Comparison of ENCODE assay signal across 13 cellular contexts in the genomic region with DNA sequence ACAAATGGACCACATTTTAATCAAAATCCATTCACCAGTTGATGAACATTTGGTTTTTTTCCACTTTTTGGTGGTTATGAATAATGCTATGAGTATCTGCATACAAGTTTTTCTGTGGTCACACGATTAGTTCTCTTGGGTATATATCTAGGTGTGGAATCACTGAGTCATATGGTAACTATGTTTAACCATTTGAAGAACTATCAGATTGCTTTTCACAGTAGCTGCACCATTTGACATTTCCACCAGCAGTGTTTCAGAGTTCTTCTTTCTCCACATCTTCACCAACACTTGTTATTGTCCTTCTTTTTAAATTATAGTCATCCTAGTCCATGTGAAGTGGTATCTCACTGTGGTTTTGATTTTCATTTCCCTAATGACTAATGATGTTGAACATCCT. TPM values are rescaled to one million over a fixed set of nuclear protein-coding genes. Genes with fewer than 3 reads are reported as not detected.
A peak's percentile ranks its signal among the peaks of the same experiment; 100 is the strongest.
DNase-seq lines count a peak whose midpoint lies in the region; ATAC-seq lines count a peak whose summit lies in the region.
"Had no signal": no experiment of that assay in that cellular context is flagged by ENCODE, and none has a peak within 500 bp of the region (broad histone marks: within the 10 kb centered on the region; RNA-seq: fewer than 3 reads in every experiment).

No MANE protein-coding gene starts in this region.

- H3K4me1 ChIP-seq in mesenchymal stem cell (ENCODE audit: control insufficient read depth, insufficient read depth, low read depth, low read length): peaks cover 4% of the 10 kb centered on the region
- H3K4me1 ChIP-seq: prostate gland had no signal

- no peak overlapping the region for H3K4me3 Mint-ChIP-seq in stimulated activated memory B cell treated with anti-CD40 and anti-IgM and Interleukin-4, amounts not matched to agents 10 μg/mL and 1 μg/mL and 100 μg/mL, for 72 hours

- peaks cover 3% of the 10 kb centered on the region for H3K9me3 Mint-ChIP-seq in stimulated activated memory B cell treated with anti-CD40 and anti-IgM and Interleukin-4, amounts not matched to agents 10 μg/mL and 1 μg/mL and 100 μg/mL, for 72 hours

- H2AK5ac ChIP-seq in mesenchymal stem cell (ENCODE audit: low read length, severe bottlenecking): no peak overlapping the region

- H3K4ac ChIP-seq in mesenchymal stem cell (ENCODE audit: low read depth in 1 of 2, low read length in 2 of 2): no peak overlapping the region

- no peak overlapping the region for H2BK120ac ChIP-seq in mesenchymal stem cell (ENCODE audit: low read depth, low read length)

- H3K18ac ChIP-seq in mesenchymal stem cell (ENCODE audit: low read depth in 1 of 2, low read length in 2 of 2): no peak overlapping the region

- no peak for ATAC-seq in stimulated activated memory B cell treated with anti-CD40 and anti-IgM and Interleukin-4, amounts not matched to agents 10 μg/mL and 1 μg/mL and 100 μg/mL, for 72 hours
- no peak for ATAC-seq in HG02938 (IDR thresholded peaks at IDR 0.05; ENCODE audit: unreplicated experiment)
- ATAC-seq: left colon had no signal

- H3K79me1 ChIP-seq in mesenchymal stem cell (replicated peaks; ENCODE audit: low read length, poor library complexity, severe bottlenecking): peaks cover 24% of the 10 kb centered on the region

- H3K9me3 ChIP-seq in mesenchymal stem cell (ENCODE audit: control insufficient read depth, low read length): peaks cover 8% of the 10 kb centered on the region
- H3K9me3 ChIP-seq: prostate gland had no signal

- peaks cover 6% of the 10 kb centered on the region for H3K36me3 Mint-ChIP-seq in stimulated activated memory B cell treated with anti-CD40 and anti-IgM and Interleukin-4, amounts not matched to agents 10 μg/mL and 1 μg/mL and 100 μg/mL, for 72 hours

- no peak overlapping the region for H4K91ac ChIP-seq in mesenchymal stem cell (ENCODE audit: low read length)

- peaks cover 11 to 12% of the 10 kb centered on the region in 2 experiments for H3K36me3 ChIP-seq in mesenchymal stem cell (ENCODE audit: control insufficient read depth in 1 of 2, insufficient read depth in 2 of 2, low read depth in 1 of 2, low read length in 2 of 2)
- H3K36me3 ChIP-seq: MG63, prostate gland had no signal

- H3K9ac ChIP-seq in mesenchymal stem cell (ENCODE audit: low read length): peak overlapping the region; percentile 63

- H3K23ac ChIP-seq in mesenchymal stem cell (ENCODE audit: low read length in 2 of 2): no peak overlapping the region

- H2BK12ac ChIP-seq in mesenchymal stem cell (ENCODE audit: low read length in 2 of 2): no peak overlapping the region

- H4K8ac ChIP-seq in mesenchymal stem cell (ENCODE audit: low read length): no peak overlapping the region

- no peak overlapping the region for H3K4me3 ChIP-seq in mesenchymal stem cell (ENCODE audit: insufficient read depth in 1 of 2, low read depth in 1 of 2, low read length in 2 of 2)
- H3K4me3 ChIP-seq: MG63, prostate gland had no signal

- peak overlapping the region; percentile 91 for H3K27ac ChIP-seq in mesenchymal stem cell (ENCODE audit: low read length, poor library complexity, severe bottlenecking)
- H3K27ac ChIP-seq: prostate gland had no signal

- H2AFZ ChIP-seq in mesenchymal stem cell (ENCODE audit: low read depth, low read length): no peak overlapping the region

- H2BK5ac ChIP-seq in mesenchymal stem cell (ENCODE audit: low read depth, low read length, poor library complexity, severe bottlenecking): no peak overlapping the region

- H3K27me3 Mint-ChIP-seq in stimulated activated memory B cell treated with anti-CD40 and anti-IgM and Interleukin-4, amounts not matched to agents 10 μg/mL and 1 μg/mL and 100 μg/mL, for 72 hours: peaks cover 18% of the 10 kb centered on the region

- no peak overlapping the region for H3K4me2 ChIP-seq in mesenchymal stem cell (ENCODE audit: low read length, poor library complexity, severe bottlenecking)

- no peak overlapping the region for H2BK15ac ChIP-seq in mesenchymal stem cell (ENCODE audit: low read depth, poor library complexity, severe bottlenecking)

- H3K14ac ChIP-seq in mesenchymal stem cell (ENCODE audit: low read length in 2 of 2): no peak overlapping the region

- peaks cover 6% of the 10 kb centered on the region for H3K4me1 Mint-ChIP-seq in stimulated activated memory B cell treated with anti-CD40 and anti-IgM and Interleukin-4, amounts not matched to agents 10 μg/mL and 1 μg/mL and 100 μg/mL, for 72 hours

- no peak overlapping the region for H3K27ac Mint-ChIP-seq in stimulated activated memory B cell treated with anti-CD40 and anti-IgM and Interleukin-4, amounts not matched to agents 10 μg/mL and 1 μg/mL and 100 μg/mL, for 72 hours

- DNase-seq in ELR (ENCODE audit: low read depth) (peak; percentile 97), NCI-H226 (peak; percentile 92), astrocyte of the hippocampus (ENCODE audit: low read depth, low spot score) (peak; percentile 85), mesenchymal stem cell (peak; percentile 87), NCI-H524 treated with DMSO at 0.1 percent for 48 hours (lab: John Stamatoyannopoulos, UW) (no peak)
- DNase-seq in stimulated activated CD4-positive, alpha-beta T cell treated with anti-CD3 and anti-CD28 coated beads, Interleukin-15, amount 100 ng/mL, for 24 hours: no peak
- DNase-seq: GOT3, left colon, MG63, NCI-H526 treated with DMSO at 0.1 percent for 48 hours had no signal

- no peaks in the 10 kb centered on the region for H3K27me3 ChIP-seq in mesenchymal stem cell (ENCODE audit: control insufficient read depth in 1 of 2, insufficient read depth in 1 of 2, low read length in 2 of 2)
- H3K27me3 ChIP-seq: MG63 had no signal

- WGBS in mesenchymal stem cell: 20% methylated on average over 1 of the region's 1 CpG

RNA-seq across cellular contexts. Expression of a gene that starts 33.3 kb away (rescaled TPM):
- 18.7 TPM for polyA plus RNA-seq in mesenchymal stem cell (2013, experiment 1 of 2)
- 18.7 TPM for polyA plus RNA-seq in mesenchymal stem cell (2013, experiment 2 of 2)

Comparison
In these comparisons a context has a peak if more than half of its experiments do, and no peak if none do; other contexts are left out.
1. DNase-seq: peak in ELR (single experiment), NCI-H226 (single experiment), astrocyte of the hippocampus (single experiment) and mesenchymal stem cell (single experiment); none in NCI-H524 treated with DMSO at 0.1 percent for 48 hours (single experiment) and stimulated activated CD4-positive, alpha-beta T cell treated with anti-CD3 and anti-CD28 coated beads, Interleukin-15, amount 100 ng/mL, for 24 hours (single experiment).